ENCODE assay signal across 1 cellular context in the genomic region with DNA sequence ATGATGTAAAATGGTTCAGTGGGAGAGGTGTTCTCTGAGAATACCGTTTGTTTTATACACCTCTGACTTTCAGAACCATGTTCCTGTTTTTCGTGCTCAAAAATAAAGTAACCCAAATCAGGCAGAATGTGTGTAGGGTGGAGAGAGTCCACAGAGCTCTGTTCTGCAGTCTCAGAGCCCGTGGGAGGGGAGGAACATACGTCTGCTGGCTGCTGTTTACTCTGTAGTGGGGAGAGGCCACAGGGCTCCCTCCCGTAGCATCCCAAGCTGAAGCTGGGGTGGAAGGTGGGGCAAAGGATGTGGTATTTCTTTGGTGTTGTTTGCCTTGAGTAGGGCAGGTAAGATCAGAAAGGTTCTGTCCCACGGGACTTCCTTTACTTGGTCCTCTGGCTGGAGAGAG.
TF ChIP-seq lines count a peak whose summit lies in the region.

No MANE protein-coding gene starts in this region.

TF ChIP-seq in IMR-90, 13 proteins besides CTCF, POLR2A, EP300 and RAD21 (continued from another document):
- TF ChIP-seq, protein P1, sequence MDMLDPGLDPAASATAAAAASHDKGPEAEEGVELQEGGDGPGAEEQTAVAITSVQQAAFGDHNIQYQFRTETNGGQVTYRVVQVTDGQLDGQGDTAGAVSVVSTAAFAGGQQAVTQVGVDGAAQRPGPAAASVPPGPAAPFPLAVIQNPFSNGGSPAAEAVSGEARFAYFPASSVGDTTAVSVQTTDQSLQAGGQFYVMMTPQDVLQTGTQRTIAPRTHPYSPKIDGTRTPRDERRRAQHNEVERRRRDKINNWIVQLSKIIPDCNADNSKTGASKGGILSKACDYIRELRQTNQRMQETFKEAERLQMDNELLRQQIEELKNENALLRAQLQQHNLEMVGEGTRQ (IDR thresholded peaks at IDR 0.05; ENCODE audit: low read depth, low read length), result no peak
TF ChIP-seq in IMR-90: peak in this region for 0.
